19 cellular contexts compared by ENCODE assay signal in genomic region chr5:155085282-155085990, GRCh38.
DNase-seq lines count a peak whose midpoint lies in the region; TF ChIP-seq lines count a peak whose summit lies in the region.
"Had no signal": no experiment of that assay in that cellular context is flagged by ENCODE, and none has a peak within 500 bp of the region (broad histone marks: within the 10 kb centered on the region; RNA-seq: fewer than 3 reads in every experiment).

No MANE protein-coding gene starts in this region.

- H3K4me3 ChIP-seq in suprapubic skin: no peak overlapping the region
- H3K4me3 ChIP-seq: gastroesophageal sphincter, right atrium auricular region, stomach had no signal

- no peak for TF ChIP-seq CTCF in suprapubic skin (IDR thresholded peaks at IDR 0.05)

- TF ChIP-seq POLR2A in suprapubic skin (IDR thresholded peaks at IDR 0.05): no peak

- DNase-seq in NCI-H748 (lab: John Stamatoyannopoulos, UW; ENCODE audit: unreplicated experiment) (peak; percentile 26), NCI-H748 treated with DMSO at 0.1 percent for 48 hours (lab: John Stamatoyannopoulos, UW) (no peak), amniotic epithelial cell (ENCODE audit: low read depth) (peak; percentile 53), inferior parietal cortex (ENCODE audit: extremely low spot score) (peak; percentile 29), suprapubic skin (ENCODE audit: low spot score in 2 of 2) (no peak), AML-193 (lab: John Stamatoyannopoulos, UW) (no peak), NCI-H2107 treated with DMSO at 0.1 percent for 48 hours (lab: John Stamatoyannopoulos, UW; ENCODE audit: unreplicated experiment) (no peak), globus pallidus (ENCODE audit: low spot score) (no peak)
- DNase-seq: activated CD4-positive, alpha-beta T cell treated with anti-CD3 and anti-CD28 coated beads, Interleukin-2, amount 10 ng/mL, durations not matched to agents 24 days and 14 days; COR-L47; effector CD4-positive, alpha-beta T cell; IMR-90; naive B cell; NCI-H2171 treated with DMSO at 0.1 percent for 48 hours; stomach; T-helper 1 cell had no signal

- 54% methylated on average over 4 of the region's 4 CpGs for WGBS in suprapubic skin

- no peaks in the 10 kb centered on the region for H3K36me3 ChIP-seq in suprapubic skin
- H3K36me3 ChIP-seq: gastroesophageal sphincter, right atrium auricular region, stomach had no signal

- TF ChIP-seq EP300 in suprapubic skin (IDR thresholded peaks at IDR 0.05): no peak

- H3K27me3 ChIP-seq in suprapubic skin: no peaks in the 10 kb centered on the region
- H3K27me3 ChIP-seq: gastroesophageal sphincter, right atrium auricular region, stomach had no signal

- H3K9me3 ChIP-seq in suprapubic skin: no peaks in the 10 kb centered on the region
- H3K9me3 ChIP-seq: gastroesophageal sphincter, right atrium auricular region, stomach had no signal

- H3K27ac ChIP-seq in suprapubic skin: peak overlapping the region; percentile 51
- H3K27ac ChIP-seq: gastroesophageal sphincter, HL-60, right atrium auricular region, stomach had no signal

- H3K4me1 ChIP-seq in suprapubic skin: peaks cover 10% of the 10 kb centered on the region
- H3K4me1 ChIP-seq: right atrium auricular region had no signal

Comparison
In these comparisons a context has a peak if more than half of its experiments do, and no peak if none do; other contexts are left out.
1. DNase-seq: peak in NCI-H748 (single experiment), amniotic epithelial cell (single experiment) and inferior parietal cortex (single experiment); none in NCI-H748 treated with DMSO at 0.1 percent for 48 hours (single experiment), suprapubic skin (0 of 2), AML-193 (0 of 2), NCI-H2107 treated with DMSO at 0.1 percent for 48 hours (single experiment) and globus pallidus (single experiment).